28 cellular contexts compared by ENCODE assay signal in the genomic region with DNA sequence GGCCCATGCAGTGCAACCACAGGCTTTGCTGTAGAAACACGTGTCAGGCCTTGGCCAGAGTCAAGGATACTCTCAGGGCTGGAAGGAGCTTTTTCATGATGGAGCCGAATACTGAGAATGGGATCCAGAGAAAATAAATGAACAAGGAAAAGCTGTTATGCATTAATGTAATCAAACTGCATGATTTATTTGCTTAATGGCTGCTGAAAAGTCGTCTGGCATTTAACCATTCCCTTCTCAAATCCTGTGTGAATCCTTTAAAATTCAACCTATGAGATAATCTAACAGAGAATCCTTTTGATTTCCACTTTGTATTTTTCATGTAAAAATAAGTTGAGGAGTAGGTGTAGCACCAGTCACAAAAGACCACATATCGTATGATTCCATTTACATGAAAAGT. TPM values are rescaled to one million over a fixed set of nuclear protein-coding genes. Genes with fewer than 3 reads are reported as not detected.
"Had no signal": no experiment of that assay in that cellular context is flagged by ENCODE, and none has a peak within 500 bp of the region (broad histone marks: within the 10 kb centered on the region; RNA-seq: fewer than 3 reads in every experiment).

No MANE protein-coding gene starts in this region.

- H3K9me3 ChIP-seq: ovary, psoas muscle, right lobe of liver, sigmoid colon, stomach, thoracic aorta, thyroid gland, tibial nerve, upper lobe of right lung, vagina had no signal

- H3K36me3 ChIP-seq: ovary, right lobe of liver, sigmoid colon, stomach, thoracic aorta, thyroid gland, tibial nerve, upper lobe of right lung, vagina had no signal

- H3K4me1 ChIP-seq: parathyroid adenoma, psoas muscle, thyroid gland, tibial nerve, upper lobe of right lung had no signal

- H3K79me2 ChIP-seq: parathyroid adenoma had no signal

- H3K36me3 Mint-ChIP-seq: naive thymus-derived CD4-positive, alpha-beta T cell; natural killer cell; stimulated activated effector memory CD8-positive, alpha-beta T cell treated with anti-CD3 and anti-CD28 coated beads, Interleukin-12 subunit alpha, Interleukin-12 subunit beta, amount 100 ng/mL, for 72 hours; stimulated activated naive B cell treated with anti-CD40 and anti-IgM and Interleukin-4, amounts not matched to agents 10 μg/mL and 1 μg/mL and 100 μg/mL, for 72 hours; type B pancreatic cell had no signal

- H3K9ac ChIP-seq: parathyroid adenoma had no signal

- H3K27ac ChIP-seq: ovary, parathyroid adenoma, psoas muscle, right lobe of liver, sigmoid colon, stomach, thoracic aorta, thyroid gland, tibial nerve, upper lobe of right lung, vagina had no signal

- H3K9me3 Mint-ChIP-seq: natural killer cell; nephron progenitor cell; neural crest cell; stimulated activated effector memory CD8-positive, alpha-beta T cell treated with anti-CD3 and anti-CD28 coated beads, Interleukin-12 subunit alpha, Interleukin-12 subunit beta, amount 100 ng/mL, for 72 hours; stimulated activated naive B cell treated with anti-CD40 and anti-IgM and Interleukin-4, amounts not matched to agents 10 μg/mL and 1 μg/mL and 100 μg/mL, for 72 hours; stimulated activated naive CD8-positive, alpha-beta T cell treated with anti-CD3 and anti-CD28 coated beads, Interleukin-15, Interleukin-2, amounts not matched to agents 100 ng/mL and 50 ng/mL, for 24 hours; type B pancreatic cell had no signal

- H3K27me3 ChIP-seq: ovary, right lobe of liver, sigmoid colon, stomach, thyroid gland, tibial nerve, upper lobe of right lung, vagina had no signal

- H3K4me3 ChIP-seq: ovary, psoas muscle, right lobe of liver, sigmoid colon, stomach, thoracic aorta, thyroid gland, tibial nerve, upper lobe of right lung, vagina had no signal

- H2AFZ ChIP-seq: parathyroid adenoma had no signal

- H3K27ac Mint-ChIP-seq: naive thymus-derived CD4-positive, alpha-beta T cell; natural killer cell; nephron progenitor cell; progenitor cell of endocrine pancreas; stimulated activated effector memory CD8-positive, alpha-beta T cell treated with anti-CD3 and anti-CD28 coated beads, Interleukin-12 subunit alpha, Interleukin-12 subunit beta, amount 100 ng/mL, for 72 hours; stimulated activated naive B cell treated with anti-CD40 and anti-IgM and Interleukin-4, amounts not matched to agents 10 μg/mL and 1 μg/mL and 100 μg/mL, for 72 hours; stimulated activated naive CD8-positive, alpha-beta T cell treated with anti-CD3 and anti-CD28 coated beads, Interleukin-15, Interleukin-2, amounts not matched to agents 100 ng/mL and 50 ng/mL, for 24 hours; type B pancreatic cell had no signal

- H3K4me1 Mint-ChIP-seq: naive thymus-derived CD4-positive, alpha-beta T cell; natural killer cell; nephron progenitor cell; neural crest cell; stimulated activated effector memory CD8-positive, alpha-beta T cell treated with anti-CD3 and anti-CD28 coated beads, Interleukin-12 subunit alpha, Interleukin-12 subunit beta, amount 100 ng/mL, for 72 hours; stimulated activated naive B cell treated with anti-CD40 and anti-IgM and Interleukin-4, amounts not matched to agents 10 μg/mL and 1 μg/mL and 100 μg/mL, for 72 hours had no signal

- DNase-seq: naive thymus-derived CD4-positive, alpha-beta T cell; natural killer cell; nephron progenitor cell; occipital lobe; ovary; psoas muscle; right cardiac atrium; right lobe of liver; sigmoid colon; small intestine; stimulated activated CD4-positive, alpha-beta T cell treated with anti-CD3 and anti-CD28 coated beads, Interleukin-15, amount 100 ng/mL, for 24 hours; stimulated activated CD4-positive, alpha-beta T cell treated with anti-CD3 and anti-CD28 coated beads, Interleukin-2, amount 100 ng/mL, for 24 hours; stimulated activated CD4-positive, alpha-beta T cell treated with anti-CD3 and anti-CD28 coated beads, Interleukin-2, amount 100 ng/mL, for 48 hours; stimulated activated CD4-positive, alpha-beta T cell treated with anti-CD3 and anti-CD28 coated beads, Interleukin-4, amount 100 ng/mL, for 24 hours; stimulated activated naive B cell treated with anti-CD40 and anti-IgM and Interleukin-4, amounts not matched to agents 10 μg/mL and 1 μg/mL and 100 μg/mL, for 72 hours; stimulated activated naive CD4-positive, alpha-beta T cell treated with Interleukin-2 at 50 U/mL for 16 hours; stomach; thyroid gland; upper lobe of right lung had no signal

- H3K27me3 Mint-ChIP-seq: progenitor cell of endocrine pancreas; stimulated activated naive B cell treated with anti-CD40 and anti-IgM and Interleukin-4, amounts not matched to agents 10 μg/mL and 1 μg/mL and 100 μg/mL, for 72 hours; stimulated activated naive CD8-positive, alpha-beta T cell treated with anti-CD3 and anti-CD28 coated beads, Interleukin-15, Interleukin-2, amounts not matched to agents 100 ng/mL and 50 ng/mL, for 24 hours; type B pancreatic cell had no signal

- H3K4me3 Mint-ChIP-seq: naive thymus-derived CD4-positive, alpha-beta T cell; natural killer cell; nephron progenitor cell; neural crest cell; stimulated activated effector memory CD8-positive, alpha-beta T cell treated with anti-CD3 and anti-CD28 coated beads, Interleukin-12 subunit alpha, Interleukin-12 subunit beta, amount 100 ng/mL, for 72 hours; stimulated activated naive B cell treated with anti-CD40 and anti-IgM and Interleukin-4, amounts not matched to agents 10 μg/mL and 1 μg/mL and 100 μg/mL, for 72 hours; stimulated activated naive CD8-positive, alpha-beta T cell treated with anti-CD3 and anti-CD28 coated beads, Interleukin-15, Interleukin-2, amounts not matched to agents 100 ng/mL and 50 ng/mL, for 24 hours; type B pancreatic cell had no signal

RNA-seq across cellular contexts. Expression of a gene that starts 24.1 kb away (rescaled TPM):
- total RNA-seq: neural crest cell had no signal
- polyA plus RNA-seq: naive thymus-derived CD4-positive, alpha-beta T cell had no signal
